Comparison of ENCODE assay signal across 2 cellular contexts in the genomic region with DNA sequence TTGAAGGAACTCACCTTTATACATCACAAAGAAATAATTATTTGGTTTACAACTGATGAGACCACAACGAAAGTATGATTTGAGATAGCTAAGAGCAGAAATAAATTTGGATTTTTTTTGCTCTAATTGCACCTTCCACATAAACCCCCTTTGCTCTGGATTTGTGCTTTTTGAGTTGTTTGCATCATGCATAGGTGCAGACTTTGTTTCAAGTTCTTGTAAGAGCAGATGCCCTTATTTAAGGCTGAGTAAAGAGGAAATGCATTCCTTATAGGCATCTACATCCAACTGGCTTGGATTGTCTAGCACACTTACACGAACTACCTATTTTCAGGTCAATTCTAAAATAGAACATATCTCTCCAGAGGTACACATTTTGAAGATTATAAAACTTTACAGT.
TF ChIP-seq lines count a peak whose summit lies in the region.

No MANE protein-coding gene starts in this region.

TF ChIP-seq in GM23338, 12 proteins besides CTCF, POLR2A, EP300 and RAD21 (continues in another document):
- TF ChIP-seq, protein P1, sequence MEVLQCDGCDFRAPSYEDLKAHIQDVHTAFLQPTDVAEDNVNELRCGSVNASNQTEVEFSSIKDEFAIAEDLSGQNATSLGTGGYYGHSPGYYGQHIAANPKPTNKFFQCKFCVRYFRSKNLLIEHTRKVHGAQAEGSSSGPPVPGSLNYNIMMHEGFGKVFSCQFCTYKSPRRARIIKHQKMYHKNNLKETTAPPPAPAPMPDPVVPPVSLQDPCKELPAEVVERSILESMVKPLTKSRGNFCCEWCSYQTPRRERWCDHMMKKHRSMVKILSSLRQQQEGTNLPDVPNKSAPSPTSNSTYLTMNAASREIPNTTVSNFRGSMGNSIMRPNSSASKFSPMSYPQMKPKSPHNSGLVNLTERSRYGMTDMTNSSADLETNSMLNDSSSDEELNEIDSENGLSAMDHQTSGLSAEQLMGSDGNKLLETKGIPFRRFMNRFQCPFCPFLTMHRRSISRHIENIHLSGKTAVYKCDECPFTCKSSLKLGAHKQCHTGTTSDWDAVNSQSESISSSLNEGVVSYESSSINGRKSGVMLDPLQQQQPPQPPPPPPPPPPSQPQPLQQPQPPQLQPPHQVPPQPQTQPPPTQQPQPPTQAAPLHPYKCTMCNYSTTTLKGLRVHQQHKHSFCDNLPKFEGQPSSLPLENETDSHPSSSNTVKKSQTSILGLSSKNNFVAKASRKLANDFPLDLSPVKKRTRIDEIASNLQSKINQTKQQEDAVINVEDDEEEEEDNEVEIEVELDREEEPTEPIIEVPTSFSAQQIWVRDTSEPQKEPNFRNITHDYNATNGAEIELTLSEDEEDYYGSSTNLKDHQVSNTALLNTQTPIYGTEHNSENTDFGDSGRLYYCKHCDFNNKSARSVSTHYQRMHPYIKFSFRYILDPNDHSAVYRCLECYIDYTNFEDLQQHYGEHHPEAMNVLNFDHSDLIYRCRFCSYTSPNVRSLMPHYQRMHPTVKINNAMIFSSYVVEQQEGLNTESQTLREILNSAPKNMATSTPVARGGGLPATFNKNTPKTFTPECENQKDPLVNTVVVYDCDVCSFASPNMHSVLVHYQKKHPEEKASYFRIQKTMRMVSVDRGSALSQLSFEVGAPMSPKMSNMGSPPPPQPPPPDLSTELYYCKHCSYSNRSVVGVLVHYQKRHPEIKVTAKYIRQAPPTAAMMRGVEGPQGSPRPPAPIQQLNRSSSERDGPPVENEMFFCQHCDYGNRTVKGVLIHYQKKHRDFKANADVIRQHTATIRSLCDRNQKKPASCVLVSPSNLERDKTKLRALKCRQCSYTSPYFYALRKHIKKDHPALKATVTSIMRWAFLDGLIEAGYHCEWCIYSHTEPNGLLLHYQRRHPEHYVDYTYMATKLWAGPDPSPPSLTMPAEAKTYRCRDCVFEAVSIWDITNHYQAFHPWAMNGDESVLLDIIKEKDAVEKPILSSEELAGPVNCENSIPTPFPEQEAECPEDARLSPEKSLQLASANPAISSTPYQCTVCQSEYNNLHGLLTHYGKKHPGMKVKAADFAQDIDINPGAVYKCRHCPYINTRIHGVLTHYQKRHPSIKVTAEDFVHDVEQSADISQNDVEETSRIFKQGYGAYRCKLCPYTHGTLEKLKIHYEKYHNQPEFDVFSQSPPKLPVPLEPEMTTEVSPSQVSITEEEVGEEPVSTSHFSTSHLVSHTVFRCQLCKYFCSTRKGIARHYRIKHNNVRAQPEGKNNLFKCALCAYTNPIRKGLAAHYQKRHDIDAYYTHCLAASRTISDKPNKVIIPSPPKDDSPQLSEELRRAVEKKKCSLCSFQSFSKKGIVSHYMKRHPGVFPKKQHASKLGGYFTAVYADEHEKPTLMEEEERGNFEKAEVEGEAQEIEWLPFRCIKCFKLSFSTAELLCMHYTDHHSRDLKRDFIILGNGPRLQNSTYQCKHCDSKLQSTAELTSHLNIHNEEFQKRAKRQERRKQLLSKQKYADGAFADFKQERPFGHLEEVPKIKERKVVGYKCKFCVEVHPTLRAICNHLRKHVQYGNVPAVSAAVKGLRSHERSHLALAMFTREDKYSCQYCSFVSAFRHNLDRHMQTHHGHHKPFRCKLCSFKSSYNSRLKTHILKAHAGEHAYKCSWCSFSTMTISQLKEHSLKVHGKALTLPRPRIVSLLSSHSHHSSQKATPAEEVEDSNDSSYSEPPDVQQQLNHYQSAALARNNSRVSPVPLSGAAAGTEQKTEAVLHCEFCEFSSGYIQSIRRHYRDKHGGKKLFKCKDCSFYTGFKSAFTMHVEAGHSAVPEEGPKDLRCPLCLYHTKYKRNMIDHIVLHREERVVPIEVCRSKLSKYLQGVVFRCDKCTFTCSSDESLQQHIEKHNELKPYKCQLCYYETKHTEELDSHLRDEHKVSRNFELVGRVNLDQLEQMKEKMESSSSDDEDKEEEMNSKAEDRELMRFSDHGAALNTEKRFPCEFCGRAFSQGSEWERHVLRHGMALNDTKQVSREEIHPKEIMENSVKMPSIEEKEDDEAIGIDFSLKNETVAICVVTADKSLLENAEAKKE (CRISPR knock-in tag; IDR thresholded peaks at IDR 0.05) = no peak
- TF ChIP-seq EZH2 (IDR thresholded peaks at IDR 0.05; ENCODE audit: low read depth, unreplicated experiment) (no peak), NANOG (IDR thresholded peaks at IDR 0.05; ENCODE audit: borderline replicate concordance) (no peak), STAT1 (IDR thresholded peaks at IDR 0.05; ENCODE audit: unreplicated experiment) (no peak), ZNF114 (CRISPR knock-in tag; IDR thresholded peaks at IDR 0.05) (no peak), JUNB (IDR thresholded peaks at IDR 0.05; ENCODE audit: unreplicated experiment) (no peak), ZNF331 (CRISPR knock-in tag; IDR thresholded peaks at IDR 0.05; ENCODE audit: low read depth) (no peak), POLR2AphosphoS5 (IDR thresholded peaks at IDR 0.05; ENCODE audit: low read depth) (no peak), CREB1 (CRISPR knock-in tag; IDR thresholded peaks at IDR 0.05; ENCODE audit: low read depth) (no peak), EZH2phosphoT487 (IDR thresholded peaks at IDR 0.05; ENCODE audit: unreplicated experiment) (no peak)
- TF ChIP-seq, protein P2, sequence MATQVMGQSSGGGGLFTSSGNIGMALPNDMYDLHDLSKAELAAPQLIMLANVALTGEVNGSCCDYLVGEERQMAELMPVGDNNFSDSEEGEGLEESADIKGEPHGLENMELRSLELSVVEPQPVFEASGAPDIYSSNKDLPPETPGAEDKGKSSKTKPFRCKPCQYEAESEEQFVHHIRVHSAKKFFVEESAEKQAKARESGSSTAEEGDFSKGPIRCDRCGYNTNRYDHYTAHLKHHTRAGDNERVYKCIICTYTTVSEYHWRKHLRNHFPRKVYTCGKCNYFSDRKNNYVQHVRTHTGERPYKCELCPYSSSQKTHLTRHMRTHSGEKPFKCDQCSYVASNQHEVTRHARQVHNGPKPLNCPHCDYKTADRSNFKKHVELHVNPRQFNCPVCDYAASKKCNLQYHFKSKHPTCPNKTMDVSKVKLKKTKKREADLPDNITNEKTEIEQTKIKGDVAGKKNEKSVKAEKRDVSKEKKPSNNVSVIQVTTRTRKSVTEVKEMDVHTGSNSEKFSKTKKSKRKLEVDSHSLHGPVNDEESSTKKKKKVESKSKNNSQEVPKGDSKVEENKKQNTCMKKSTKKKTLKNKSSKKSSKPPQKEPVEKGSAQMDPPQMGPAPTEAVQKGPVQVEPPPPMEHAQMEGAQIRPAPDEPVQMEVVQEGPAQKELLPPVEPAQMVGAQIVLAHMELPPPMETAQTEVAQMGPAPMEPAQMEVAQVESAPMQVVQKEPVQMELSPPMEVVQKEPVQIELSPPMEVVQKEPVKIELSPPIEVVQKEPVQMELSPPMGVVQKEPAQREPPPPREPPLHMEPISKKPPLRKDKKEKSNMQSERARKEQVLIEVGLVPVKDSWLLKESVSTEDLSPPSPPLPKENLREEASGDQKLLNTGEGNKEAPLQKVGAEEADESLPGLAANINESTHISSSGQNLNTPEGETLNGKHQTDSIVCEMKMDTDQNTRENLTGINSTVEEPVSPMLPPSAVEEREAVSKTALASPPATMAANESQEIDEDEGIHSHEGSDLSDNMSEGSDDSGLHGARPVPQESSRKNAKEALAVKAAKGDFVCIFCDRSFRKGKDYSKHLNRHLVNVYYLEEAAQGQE (IDR thresholded peaks at IDR 0.05; ENCODE audit: unreplicated experiment) = no peak

TF ChIP-seq in endothelial cell of umbilical vein, 7 proteins besides CTCF, POLR2A, EP300 and RAD21:
- TF ChIP-seq POLR2AphosphoS5 (IDR thresholded peaks at IDR 0.05; ENCODE audit: insufficient read depth, low read depth, low read length) = no peak
